ENCODE assay signal across 18 cellular contexts in the genomic region with DNA sequence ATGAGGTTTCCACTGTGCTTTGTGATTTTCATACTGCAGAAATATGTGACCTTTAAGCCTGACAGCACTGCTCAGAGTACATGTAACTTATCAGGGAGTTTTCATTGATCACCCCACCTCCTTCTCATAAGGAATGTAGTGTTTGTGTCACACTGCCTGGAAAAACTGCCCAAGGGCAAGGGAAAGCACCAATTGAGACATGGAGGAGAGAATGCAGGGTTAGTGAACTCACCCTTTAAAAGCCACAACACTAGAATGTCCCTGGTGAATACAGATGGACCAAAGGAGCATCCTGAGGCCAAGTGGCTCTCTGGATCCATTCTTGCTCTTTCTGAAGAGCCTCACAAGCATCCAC.
DNase-seq lines count a peak whose midpoint lies in the region; ATAC-seq and TF ChIP-seq lines count a peak whose summit lies in the region.
"Had no signal": no experiment of that assay in that cellular context is flagged by ENCODE, and none has a peak within 500 bp of the region (broad histone marks: within the 10 kb centered on the region; RNA-seq: fewer than 3 reads in every experiment).

No MANE protein-coding gene starts in this region.

- no peak overlapping the region for H3K9ac ChIP-seq in smooth muscle cell (ENCODE audit: low read depth)
- H3K9ac ChIP-seq: SK-N-SH had no signal

- H4K20me1 ChIP-seq in GM23338 (replicated peaks; ENCODE audit: insufficient read depth) (no peaks in the 10 kb centered on the region), smooth muscle cell (ENCODE audit: low read depth) (no peaks in the 10 kb centered on the region)

- H3K9me3 Mint-ChIP-seq in GM23338 (peaks cover 37% of the 10 kb centered on the region), WTC11 (peaks cover 25% of the 10 kb centered on the region)
- H3K9me3 Mint-ChIP-seq: immature natural killer cell had no signal

- 0 out of 2 replicates have a peak, but pooled peaks cover 9% of the 10 kb centered on the region for H3F3A ChIP-seq in GM23338 (replicated peaks; ENCODE audit: low read depth)
- H3F3A ChIP-seq in smooth muscle cell (ENCODE audit: low read depth), result peaks cover 20% of the 10 kb centered on the region

- DNase-seq in GM23338 (ENCODE audit: low spot score) (no peak), WTC11 (ENCODE audit: low spot score) (no peak), islet precursor cell (peak; percentile 88), smooth muscle cell (lab: John Stamatoyannopoulos, UW; ENCODE audit: unreplicated experiment) (no peak), GM10248 (ENCODE audit: extremely low spot score) (no peak), NCI-H1436 (lab: John Stamatoyannopoulos, UW) (no peak)
- DNase-seq: activated effector memory CD4-positive, alpha-beta T cell treated with anti-CD3 and anti-CD28 coated beads, Interleukin-2, amount 50 U/mL, for 16 hours; brain microvascular endothelial cell; C1 segment of cervical spinal cord; effector CD4-positive, alpha-beta T cell; immature natural killer cell; NCI-H1105 treated with DMSO at 0.1 percent for 48 hours; NCI-H2227 treated with DMSO at 0.1 percent for 48 hours; posterior cingulate gyrus; SK-N-SH; stimulated activated CD4-positive, alpha-beta T cell treated with anti-CD3 and anti-CD28 coated beads, Interleukin-15, amount 100 ng/mL, for 24 hours; substantia nigra had no signal

- H3K36me3 Mint-ChIP-seq in GM23338 (ENCODE audit: low read depth), result peaks cover 38% of the 10 kb centered on the region
- H3K36me3 Mint-ChIP-seq in WTC11, result peaks cover 25% of the 10 kb centered on the region
- H3K36me3 Mint-ChIP-seq: immature natural killer cell had no signal

- peak overlapping the region; percentile 80; the same call in 1 of the 2 replicates for H2AFZ ChIP-seq in GM23338
- H2AFZ ChIP-seq in smooth muscle cell (ENCODE audit: low read depth), result no peak overlapping the region

- peaks cover 13% of the 10 kb centered on the region for H3K9me2 ChIP-seq in GM23338 (ENCODE audit: insufficient read depth)
- H3K9me2 ChIP-seq: SK-N-SH had no signal

- CTCF ChIA-PET in WTC11 (lab: Charles Lee), result no interaction called here
- CTCF ChIA-PET in GM10248 (lab: Yijun Ruan, JAX), result interaction anchor here (1.2 kb wide), 1 partner anchor 8 kb away, joined by 4 read pairs; no protein-coding TSS in a partner anchor

- peaks cover 18% of the 10 kb centered on the region for H3K4me1 ChIP-seq in GM23338 (ENCODE audit: insufficient read depth)
- peaks cover 8% of the 10 kb centered on the region for H3K4me1 ChIP-seq in smooth muscle cell (ENCODE audit: low read depth)

- H3K4me3 ChIP-seq in GM23338 (no peak overlapping the region), smooth muscle cell (no peak overlapping the region)

- ATAC-seq in GM23338 (peak; percentile 31), WTC11 (peak; percentile 29), HG03280 (IDR thresholded peaks at IDR 0.05; ENCODE audit: unreplicated experiment) (no peak)

- POLR2A ChIA-PET in WTC11 (lab: Charles Lee) (no interaction called here), GM10248 (lab: Yijun Ruan, JAX) (no interaction called here)

- no peaks in the 10 kb centered on the region for H3K27me3 ChIP-seq in GM23338 (ENCODE audit: insufficient read depth)
- H3K27me3 ChIP-seq in smooth muscle cell (ENCODE audit: low read depth), result no peaks in the 10 kb centered on the region
- H3K27me3 ChIP-seq: brain microvascular endothelial cell had no signal

- H3K4me3 Mint-ChIP-seq in GM23338, result no peak overlapping the region
- H3K4me3 Mint-ChIP-seq in WTC11, result no peak overlapping the region
- H3K4me3 Mint-ChIP-seq: immature natural killer cell had no signal

- H3K79me2 ChIP-seq in GM23338 (replicated peaks; ENCODE audit: insufficient read depth) (no peaks in the 10 kb centered on the region), smooth muscle cell (ENCODE audit: low read depth) (no peaks in the 10 kb centered on the region)

- H3K36me3 ChIP-seq in GM23338 (ENCODE audit: insufficient read depth), result no peaks in the 10 kb centered on the region; the same call in 1 of the 2 replicates
- H3K36me3 ChIP-seq in smooth muscle cell (ENCODE audit: low read depth), result no peaks in the 10 kb centered on the region
- H3K36me3 ChIP-seq: brain microvascular endothelial cell had no signal

- H3K4me2 ChIP-seq in GM23338, result 0 out of 2 replicates have a peak overlapping the region, but pooled peaks have one; percentile 23
- peak overlapping the region; percentile 60 for H3K4me2 ChIP-seq in smooth muscle cell
- H3K4me2 ChIP-seq: SK-N-SH had no signal

- H3K27ac Mint-ChIP-seq in GM23338 (no peak overlapping the region), WTC11 (peak overlapping the region; percentile 32)
- H3K27ac Mint-ChIP-seq: immature natural killer cell had no signal

- H3K4me1 Mint-ChIP-seq in GM23338 (peaks cover 22% of the 10 kb centered on the region), WTC11 (peaks cover 32% of the 10 kb centered on the region)
- H3K4me1 Mint-ChIP-seq: immature natural killer cell had no signal

- no peaks in the 10 kb centered on the region for H3K9me3 ChIP-seq in smooth muscle cell (replicated peaks; ENCODE audit: low read depth)
- H3K9me3 ChIP-seq: SK-N-SH had no signal

- H3K27me3 Mint-ChIP-seq in GM23338 (ENCODE audit: insufficient read depth, low read depth, poor library complexity) (peaks cover 2% of the 10 kb centered on the region), WTC11 (ENCODE audit: low read depth) (no peaks in the 10 kb centered on the region)

- H3K27ac ChIP-seq in GM23338 (ENCODE audit: low read depth), result no peak overlapping the region
- H3K27ac ChIP-seq in smooth muscle cell (ENCODE audit: low read depth), result peak overlapping the region; percentile 59
- H3K27ac ChIP-seq: brain microvascular endothelial cell had no signal

- TF ChIP-seq CTCF in GM23338 (conservative IDR thresholded peaks at IDR 0.05; ENCODE audit: low read depth in 2 of 2) (no peak), WTC11 (IDR thresholded peaks at IDR 0.05) (no peak), smooth muscle cell (IDR thresholded peaks at IDR 0.05; ENCODE audit: borderline replicate concordance, insufficient read depth, poor library complexity, severe bottlenecking) (no peak), GM10248 (IDR thresholded peaks at IDR 0.05; ENCODE audit: control extremely low read depth, extremely low read depth, low read depth, missing control alignments) (no peak)

TF ChIP-seq in GM23338, 12 proteins besides CTCF, POLR2A, EP300 and RAD21 (continues in another document):
- TF ChIP-seq ZNF331 (CRISPR knock-in tag; IDR thresholded peaks at IDR 0.05; ENCODE audit: low read depth), result no peak

TF ChIP-seq in WTC11, 78 proteins besides CTCF, POLR2A, EP300 and RAD21:
- TF ChIP-seq ELF4 (CRISPR knock-in tag; IDR thresholded peaks at IDR 0.05; ENCODE audit: low read depth) (no peak), GTF2I (CRISPR knock-in tag; conservative IDR thresholded peaks at IDR 0.05) (no peak), ESRRA (CRISPR knock-in tag; IDR thresholded peaks at IDR 0.05; ENCODE audit: borderline replicate concordance) (no peak), NR1H2 (CRISPR knock-in tag; IDR thresholded peaks at IDR 0.05) (no peak), TEAD4 (CRISPR knock-in tag; IDR thresholded peaks at IDR 0.05) (no peak), PRRX2 (CRISPR knock-in tag; IDR thresholded peaks at IDR 0.05) (no peak)
- TF ChIP-seq, protein P1, sequence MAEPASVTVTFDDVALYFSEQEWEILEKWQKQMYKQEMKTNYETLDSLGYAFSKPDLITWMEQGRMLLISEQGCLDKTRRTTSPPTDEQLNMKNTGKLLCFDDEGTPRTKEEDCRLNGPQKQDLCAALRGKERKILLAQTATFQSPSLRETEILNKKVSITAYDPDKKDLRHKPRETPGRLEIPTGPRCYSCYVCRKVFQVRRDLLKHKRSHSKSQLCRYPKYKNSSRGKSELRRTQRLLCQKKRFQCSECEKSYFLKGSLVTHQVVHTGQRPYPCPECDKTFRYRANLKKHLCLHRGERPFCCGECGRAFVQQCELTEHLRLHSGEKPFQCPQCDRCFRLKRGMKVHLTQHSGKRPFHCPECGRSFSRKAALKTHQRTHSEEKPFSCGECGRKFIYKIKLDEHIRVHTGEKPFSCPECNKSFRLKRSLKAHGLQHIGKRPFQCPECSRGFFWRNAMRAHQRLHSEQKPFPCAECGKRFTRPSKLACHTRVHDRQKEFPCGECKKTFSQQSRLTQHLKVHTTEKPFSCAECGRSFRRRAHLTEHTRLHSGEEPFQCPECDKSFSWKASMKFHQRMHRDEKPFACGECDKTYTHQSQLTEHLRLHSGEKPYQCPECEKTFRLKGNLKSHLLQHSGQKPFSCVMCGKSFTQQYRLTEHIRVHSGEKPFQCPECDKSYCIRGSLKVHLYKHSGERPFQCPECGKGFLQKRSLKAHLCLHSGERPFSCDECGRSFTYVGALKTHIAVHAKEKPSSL (CRISPR knock-in tag; conservative IDR thresholded peaks at IDR 0.05), result no peak
- TF ChIP-seq, protein P2, sequence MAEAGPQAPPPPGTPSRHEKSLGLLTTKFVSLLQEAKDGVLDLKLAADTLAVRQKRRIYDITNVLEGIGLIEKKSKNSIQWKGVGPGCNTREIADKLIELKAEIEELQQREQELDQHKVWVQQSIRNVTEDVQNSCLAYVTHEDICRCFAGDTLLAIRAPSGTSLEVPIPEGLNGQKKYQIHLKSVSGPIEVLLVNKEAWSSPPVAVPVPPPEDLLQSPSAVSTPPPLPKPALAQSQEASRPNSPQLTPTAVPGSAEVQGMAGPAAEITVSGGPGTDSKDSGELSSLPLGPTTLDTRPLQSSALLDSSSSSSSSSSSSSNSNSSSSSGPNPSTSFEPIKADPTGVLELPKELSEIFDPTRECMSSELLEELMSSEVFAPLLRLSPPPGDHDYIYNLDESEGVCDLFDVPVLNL (CRISPR knock-in tag; IDR thresholded peaks at IDR 0.05; ENCODE audit: borderline replicate concordance, low read depth), result no peak
- TF ChIP-seq, protein P3, sequence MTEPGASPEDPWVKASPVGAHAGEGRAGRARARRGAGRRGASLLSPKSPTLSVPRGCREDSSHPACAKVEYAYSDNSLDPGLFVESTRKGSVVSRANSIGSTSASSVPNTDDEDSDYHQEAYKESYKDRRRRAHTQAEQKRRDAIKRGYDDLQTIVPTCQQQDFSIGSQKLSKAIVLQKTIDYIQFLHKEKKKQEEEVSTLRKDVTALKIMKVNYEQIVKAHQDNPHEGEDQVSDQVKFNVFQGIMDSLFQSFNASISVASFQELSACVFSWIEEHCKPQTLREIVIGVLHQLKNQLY (CRISPR knock-in tag; IDR thresholded peaks at IDR 0.05), result no peak
- TF ChIP-seq, protein P4, sequence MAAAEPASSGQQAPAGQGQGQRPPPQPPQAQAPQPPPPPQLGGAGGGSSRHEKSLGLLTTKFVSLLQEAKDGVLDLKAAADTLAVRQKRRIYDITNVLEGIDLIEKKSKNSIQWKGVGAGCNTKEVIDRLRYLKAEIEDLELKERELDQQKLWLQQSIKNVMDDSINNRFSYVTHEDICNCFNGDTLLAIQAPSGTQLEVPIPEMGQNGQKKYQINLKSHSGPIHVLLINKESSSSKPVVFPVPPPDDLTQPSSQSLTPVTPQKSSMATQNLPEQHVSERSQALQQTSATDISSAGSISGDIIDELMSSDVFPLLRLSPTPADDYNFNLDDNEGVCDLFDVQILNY (CRISPR knock-in tag; IDR thresholded peaks at IDR 0.05), result no peak
